Comparison of ENCODE assay signal across 26 cellular contexts in genomic region chr11:43384393-43384792, GRCh38.
"Had no signal": no experiment of that assay in that cellular context is flagged by ENCODE, and none has a peak within 500 bp of the region (broad histone marks: within the 10 kb centered on the region; RNA-seq: fewer than 3 reads in every experiment).

No MANE protein-coding gene starts in this region.

- H3K27ac Mint-ChIP-seq: immature natural killer cell; memory B cell; naive thymus-derived CD4-positive, alpha-beta T cell had no signal

- FAIRE-seq: colon, endothelial cell of umbilical vein, frontal cortex, kidney had no signal

- H3K27ac ChIP-seq: coronary artery, dorsolateral prefrontal cortex, esophagus muscularis mucosa, foreskin keratinocyte, gastroesophageal sphincter, heart left ventricle, hepatocyte, left lung, lower lobe of right lung had no signal

- H3K4me3 Mint-ChIP-seq: immature natural killer cell; memory B cell; naive thymus-derived CD4-positive, alpha-beta T cell had no signal

- H3K4me1 ChIP-seq: esophagus muscularis mucosa, gastroesophageal sphincter, left lung, lower lobe of right lung had no signal

- H3K4me3 ChIP-seq: coronary artery, dorsolateral prefrontal cortex, esophagus muscularis mucosa, gastroesophageal sphincter, heart left ventricle, hepatocyte, left lung, lower lobe of right lung had no signal

- H3K9me3 ChIP-seq: esophagus muscularis mucosa, gastroesophageal sphincter, heart left ventricle, left lung, lower lobe of right lung had no signal

- ATAC-seq: foreskin keratinocyte; gastroesophageal sphincter; heart left ventricle; left colon; left lung; left ventricle myocardium superior; lower lobe of right lung; naive thymus-derived CD4-positive, alpha-beta T cell had no signal

- H3K27me3 Mint-ChIP-seq: memory B cell; naive thymus-derived CD4-positive, alpha-beta T cell had no signal

- H3K27me3 ChIP-seq: dorsolateral prefrontal cortex, esophagus muscularis mucosa, foreskin keratinocyte, gastroesophageal sphincter, heart left ventricle, hepatocyte, left lung had no signal

- H3K9me3 Mint-ChIP-seq: immature natural killer cell; memory B cell; naive thymus-derived CD4-positive, alpha-beta T cell had no signal

- DNase-seq: dermis blood vessel endothelial cell; dorsolateral prefrontal cortex; effector CD4-positive, alpha-beta T cell; effector memory CD4-positive, alpha-beta T cell; foreskin keratinocyte; heart left ventricle; hypothalamus; immature natural killer cell; islet precursor cell; kidney; kidney glomerular epithelial cell; left colon; left lung; left ventricle myocardium superior; lower lobe of right lung; mesendoderm; midbrain; naive thymus-derived CD4-positive, alpha-beta T cell had no signal
